1 cellular context compared by ENCODE assay signal in genomic region chr6:31619805-31620585, GRCh38.
TF ChIP-seq lines count a peak whose summit lies in the region.

No MANE protein-coding gene starts in this region.

TF ChIP-seq in K562, 482 proteins besides CTCF, POLR2A, EP300 and RAD21 (continued from another document and continues in another):
- TF ChIP-seq GTF2F1 (IDR thresholded peaks at IDR 0.05; ENCODE audit: low read depth, low read length), result no peak; the same call in 1 of the 2 replicates
- no peak for TF ChIP-seq SIX5 (IDR thresholded peaks at IDR 0.05; ENCODE audit: borderline replicate concordance in 1 of 2, insufficient read depth in 1 of 2, low read depth in 1 of 2, low read length in 2 of 2)
- TF ChIP-seq ZNF408 (CRISPR knock-in tag; IDR thresholded peaks at IDR 0.05; ENCODE audit: low read depth), result no peak
- TF ChIP-seq NEUROD1 (IDR thresholded peaks at IDR 0.05; ENCODE audit: borderline replicate concordance, low read depth, low read length, partially characterized antibody), result no peak
- TF ChIP-seq TEAD1 (CRISPR knock-in tag; IDR thresholded peaks at IDR 0.05), result peak in 1 of 2 experiments; percentile 98; a peak in 2 of 4 replicates
- peak; percentile 90 for TF ChIP-seq PRDM10 (IDR thresholded peaks at IDR 0.05; ENCODE audit: partially characterized antibody)
- no peak; the same call in 1 of the 2 replicates for TF ChIP-seq XRCC5 (IDR thresholded peaks at IDR 0.05; ENCODE audit: low read depth, low read length)
- TF ChIP-seq ZBTB11 (CRISPR knock-in tag; IDR thresholded peaks at IDR 0.05), result peak in 2 of 3 experiments; percentile 16 to 61; a peak in 2 of 6 replicates
- peak; percentile 97 for TF ChIP-seq HBP1 (CRISPR knock-in tag; IDR thresholded peaks at IDR 0.05)
- no peak for TF ChIP-seq MXD1 (CRISPR knock-in tag; IDR thresholded peaks at IDR 0.05; ENCODE audit: borderline replicate concordance, poor library complexity, severe bottlenecking)
- TF ChIP-seq MAZ (CRISPR knock-in tag; conservative IDR thresholded peaks at IDR 0.05 in 1 of 2, IDR thresholded peaks at IDR 0.05 in 1 of 2), result no peak; a peak in 2 of 4 replicates
- 0 out of 4 replicates have a peak, but pooled peaks of 1 of the 2 experiments have one; percentile 77 for TF ChIP-seq SIN3A (IDR thresholded peaks at IDR 0.05; ENCODE audit: borderline replicate concordance in 2 of 2, control insufficient read depth in 1 of 2, low read depth in 2 of 2, low read length in 2 of 2)
- peak; percentile 53; the same call in 1 of the 2 replicates for TF ChIP-seq ZBTB17 (CRISPR knock-in tag; IDR thresholded peaks at IDR 0.05)
- TF ChIP-seq SIN3B (IDR thresholded peaks at IDR 0.05; ENCODE audit: low read depth), result peak; percentile 90
- TF ChIP-seq CTBP1 (IDR thresholded peaks at IDR 0.05; ENCODE audit: borderline replicate concordance), result peak; percentile 65; the same call in 1 of the 2 replicates
- peak; percentile 95 to 97 for TF ChIP-seq E2F6 (IDR thresholded peaks at IDR 0.05; ENCODE audit: borderline replicate concordance in 1 of 2, extremely low read depth in 1 of 2, insufficient read depth in 1 of 2, insufficient read length in 1 of 2, low read depth in 1 of 2, low read length in 1 of 2, poor library complexity in 1 of 2, severe bottlenecking in 1 of 2)
- TF ChIP-seq SMARCC2 (IDR thresholded peaks at IDR 0.05; ENCODE audit: low read depth), result no peak
- peak; percentile 86 for TF ChIP-seq MAX (CRISPR knock-in tag; IDR thresholded peaks at IDR 0.05)
- no peak for TF ChIP-seq CHD7 (IDR thresholded peaks at IDR 0.05; ENCODE audit: low read depth, low read length)
- peak in 1 of 2 experiments; percentile 33; a peak in 1 of 4 replicates for TF ChIP-seq UBTF (IDR thresholded peaks at IDR 0.05; ENCODE audit: borderline replicate concordance in 1 of 2, low read depth in 2 of 2, low read length in 2 of 2)
- TF ChIP-seq TCFL5 (CRISPR knock-in tag; conservative IDR thresholded peaks at IDR 0.05), result no peak
- TF ChIP-seq NCOA4 (IDR thresholded peaks at IDR 0.05; ENCODE audit: partially characterized antibody), result no peak
- peak; percentile 98 for TF ChIP-seq HNRNPLL (IDR thresholded peaks at IDR 0.05; ENCODE audit: low read depth, low read length, poor library complexity, severe bottlenecking)
- TF ChIP-seq PHB (CRISPR knock-in tag; IDR thresholded peaks at IDR 0.05), result peak; percentile 85; the same call in 1 of the 2 replicates
- TF ChIP-seq SMAD3 (CRISPR knock-in tag; conservative IDR thresholded peaks at IDR 0.05), result 0 out of 2 replicates have a peak, but pooled peaks have one; percentile 59
- TF ChIP-seq ZNF121 (CRISPR knock-in tag; conservative IDR thresholded peaks at IDR 0.05), result no peak
- no peak for TF ChIP-seq CGGBP1 (CRISPR knock-in tag; IDR thresholded peaks at IDR 0.05)
